Comparison of ENCODE assay signal across 31 cellular contexts in genomic region chr6:149951626-149952025, GRCh38. TPM values are rescaled to one million over a fixed set of nuclear protein-coding genes. Genes with fewer than 3 reads are reported as not detected.
"Had no signal": no experiment of that assay in that cellular context is flagged by ENCODE, and none has a peak within 500 bp of the region (broad histone marks: within the 10 kb centered on the region; RNA-seq: fewer than 3 reads in every experiment).

No MANE protein-coding gene starts in this region.

- DNase-seq: naive B cell; naive thymus-derived CD8-positive, alpha-beta T cell; nephron progenitor cell; nucleus accumbens; retina; right cardiac atrium; right lobe of liver; spleen; stimulated activated CD4-positive, alpha-beta T cell treated with anti-CD3 and anti-CD28 coated beads, Interleukin-12 subunit alpha, Interleukin-12 subunit beta, amount 100 ng/mL, for 4 hours; stimulated activated CD4-positive, alpha-beta T cell treated with anti-CD3 and anti-CD28 coated beads, Interleukin-1b, Interleukin-23, amount 100 ng/mL, for 48 hours; stimulated activated CD4-positive, alpha-beta T cell treated with anti-CD3 and anti-CD28 coated beads, Interleukin-4, amount 100 ng/mL, for 1 hour; stimulated activated naive B cell treated with anti-CD40 and anti-IgM and Interleukin-4, amounts not matched to agents 10 μg/mL and 1 μg/mL and 100 μg/mL, for 72 hours; stimulated activated naive CD8-positive, alpha-beta T cell treated with anti-CD3 and anti-CD28 coated beads, Interleukin-15, amount 100 ng/mL, for 72 hours; stimulated activated naive CD8-positive, alpha-beta T cell treated with anti-CD3 and anti-CD28 coated beads, Interleukin-15, Interleukin-2, amounts not matched to agents 100 U/mL and 50 U/mL, for 24 hours; substantia nigra; testis; tibial artery; transverse colon; upper lobe of right lung; uterus had no signal

- H3K9me3 Mint-ChIP-seq: naive thymus-derived CD8-positive, alpha-beta T cell; natural killer cell treated with Interleukin-12 subunit alpha and Interleukin-12 subunit beta and Interleukin-15 and Interleukin-18, amount 100 ng/mL, for 72 hours; neural crest cell; stimulated activated effector memory CD8-positive, alpha-beta T cell treated with anti-CD3 and anti-CD28 coated beads, Interleukin-12 subunit alpha, Interleukin-12 subunit beta, amount 100 ng/mL, for 72 hours; stimulated activated naive B cell treated with anti-CD40 and anti-IgM and Interleukin-4, amounts not matched to agents 10 μg/mL and 1 μg/mL and 100 μg/mL, for 72 hours; stimulated activated naive CD8-positive, alpha-beta T cell treated with anti-CD3 and anti-CD28 coated beads, Interleukin-15, amount 100 ng/mL, for 72 hours; type B pancreatic cell had no signal

- H3K4me1 ChIP-seq: pancreas, prostate gland, right lobe of liver, testis, upper lobe of right lung, uterus had no signal

- H3K27me3 ChIP-seq: testis had no signal

- ATAC-seq: naive thymus-derived CD8-positive, alpha-beta T cell; natural killer cell treated with Interleukin-12 subunit alpha and Interleukin-12 subunit beta and Interleukin-15 and Interleukin-18, amount 100 ng/mL, for 72 hours; pancreas; right cardiac atrium; right lobe of liver; stimulated activated effector memory CD8-positive, alpha-beta T cell treated with anti-CD3 and anti-CD28 coated beads, Interleukin-12 subunit alpha, Interleukin-12 subunit beta, amount 100 ng/mL, for 72 hours; stimulated activated naive B cell treated with anti-CD40 and anti-IgM and Interleukin-4, amounts not matched to agents 10 μg/mL and 1 μg/mL and 100 μg/mL, for 72 hours; stimulated activated naive CD8-positive, alpha-beta T cell treated with anti-CD3 and anti-CD28 coated beads, Interleukin-15, amount 100 ng/mL, for 72 hours; stimulated activated naive CD8-positive, alpha-beta T cell treated with anti-CD3 and anti-CD28 coated beads, Interleukin-15, Interleukin-2, amounts not matched to agents 100 U/mL and 50 U/mL, for 24 hours; upper lobe of right lung had no signal

- H3K4me3 ChIP-seq: pancreas, prostate gland, right lobe of liver, skin epidermis, smooth muscle cell, spleen, suprapubic skin, testis, tibial artery, transverse colon, upper lobe of right lung, uterus had no signal

- H3K27ac Mint-ChIP-seq: naive B cell; naive thymus-derived CD8-positive, alpha-beta T cell; natural killer cell treated with Interleukin-12 subunit alpha and Interleukin-12 subunit beta and Interleukin-15 and Interleukin-18, amount 100 ng/mL, for 72 hours; nephron progenitor cell; stimulated activated effector memory CD8-positive, alpha-beta T cell treated with anti-CD3 and anti-CD28 coated beads, Interleukin-12 subunit alpha, Interleukin-12 subunit beta, amount 100 ng/mL, for 72 hours; stimulated activated naive B cell treated with anti-CD40 and anti-IgM and Interleukin-4, amounts not matched to agents 10 μg/mL and 1 μg/mL and 100 μg/mL, for 72 hours; stimulated activated naive CD8-positive, alpha-beta T cell treated with anti-CD3 and anti-CD28 coated beads, Interleukin-15, amount 100 ng/mL, for 72 hours; type B pancreatic cell had no signal

- H3K9me3 ChIP-seq: neutrophil, pancreas, prostate gland, right lobe of liver, spleen, suprapubic skin, testis, tibial artery, transverse colon, upper lobe of right lung, uterus had no signal

- H3K27ac ChIP-seq: neutrophil, pancreas, prostate gland, right lobe of liver, skin epidermis, spleen, suprapubic skin, testis, tibial artery, transverse colon, upper lobe of right lung, uterus had no signal

- H3K4me3 Mint-ChIP-seq: naive B cell; naive thymus-derived CD8-positive, alpha-beta T cell; natural killer cell treated with Interleukin-12 subunit alpha and Interleukin-12 subunit beta and Interleukin-15 and Interleukin-18, amount 100 ng/mL, for 72 hours; nephron progenitor cell; neural crest cell; stimulated activated effector memory CD8-positive, alpha-beta T cell treated with anti-CD3 and anti-CD28 coated beads, Interleukin-12 subunit alpha, Interleukin-12 subunit beta, amount 100 ng/mL, for 72 hours; stimulated activated naive B cell treated with anti-CD40 and anti-IgM and Interleukin-4, amounts not matched to agents 10 μg/mL and 1 μg/mL and 100 μg/mL, for 72 hours; stimulated activated naive CD8-positive, alpha-beta T cell treated with anti-CD3 and anti-CD28 coated beads, Interleukin-15, amount 100 ng/mL, for 72 hours; type B pancreatic cell had no signal

- H3K36me3 ChIP-seq: neutrophil, pancreas, prostate gland, right lobe of liver, spleen, suprapubic skin, tibial artery, transverse colon, upper lobe of right lung, uterus had no signal

- H3K36me3 Mint-ChIP-seq: naive B cell; naive thymus-derived CD8-positive, alpha-beta T cell; natural killer cell treated with Interleukin-12 subunit alpha and Interleukin-12 subunit beta and Interleukin-15 and Interleukin-18, amount 100 ng/mL, for 72 hours; stimulated activated effector memory CD8-positive, alpha-beta T cell treated with anti-CD3 and anti-CD28 coated beads, Interleukin-12 subunit alpha, Interleukin-12 subunit beta, amount 100 ng/mL, for 72 hours; stimulated activated naive B cell treated with anti-CD40 and anti-IgM and Interleukin-4, amounts not matched to agents 10 μg/mL and 1 μg/mL and 100 μg/mL, for 72 hours; type B pancreatic cell had no signal

- H3K4me2 ChIP-seq: smooth muscle cell had no signal

RNA-seq across cellular contexts. Expression of gene ULBP2, which starts 9.8 kb away (rescaled TPM):
- total RNA-seq: naive thymus-derived CD8-positive, alpha-beta T cell; spleen; transverse colon had no signal

RNA-seq across cellular contexts. Expression of gene ULBP1, which starts 12.1 kb away (rescaled TPM):
- total RNA-seq: transverse colon, uterus had no signal
- polyA plus RNA-seq: naive thymus-derived CD8-positive, alpha-beta T cell had no signal

RNA-seq across cellular contexts. Expression of gene RAET1G, which starts 28.7 kb away (rescaled TPM):
- total RNA-seq: naive thymus-derived CD8-positive, alpha-beta T cell; neural crest cell; right lobe of liver; testis; transverse colon had no signal
- polyA plus RNA-seq: naive thymus-derived CD8-positive, alpha-beta T cell had no signal

RNA-seq across cellular contexts. Expression of gene RAET1E, which starts 53.7 kb away (rescaled TPM):
- total RNA-seq: naive thymus-derived CD8-positive, alpha-beta T cell; natural killer cell treated with Interleukin-12 subunit alpha and Interleukin-12 subunit beta and Interleukin-15 and Interleukin-18, amount 100 ng/mL, for 72 hours; neural crest cell; osteocyte; right lobe of liver; smooth muscle cell; transverse colon had no signal
- polyA plus RNA-seq: naive thymus-derived CD8-positive, alpha-beta T cell; pancreas; smooth muscle cell had no signal
